In genomic region chr21:41169701-41170100, GRCh38 we compare ENCODE assay signal across 12 cellular contexts. TPM values are rescaled to one million over a fixed set of nuclear protein-coding genes. Genes with fewer than 3 reads are reported as not detected.
DNase-seq lines count a peak whose midpoint lies in the region; ATAC-seq and TF ChIP-seq lines count a peak whose summit lies in the region.
"Had no signal": no experiment of that assay in that cellular context is flagged by ENCODE, and none has a peak within 500 bp of the region (broad histone marks: within the 10 kb centered on the region; RNA-seq: fewer than 3 reads in every experiment).

No MANE protein-coding gene starts in this region.

- H3K36me3 Mint-ChIP-seq in CD8-positive, alpha-beta T cell: no peaks in the 10 kb centered on the region

- H3K14ac ChIP-seq in trophoblast cell (ENCODE audit: low read length): no peak overlapping the region

- intact Hi-C loops in CD8-positive, alpha-beta T cell (cut with DNase I, micrococcal nuclease): no loop called here

- H2AK5ac ChIP-seq in trophoblast cell (ENCODE audit: low read length): no peak overlapping the region

- H3K4me1 ChIP-seq in CD8-positive, alpha-beta T cell (ENCODE audit: insufficient read depth, low read length): no peaks in the 10 kb centered on the region
- H3K4me1 ChIP-seq in trophoblast cell (ENCODE audit: control insufficient read depth in 1 of 2, insufficient read depth in 2 of 2, low read length in 2 of 2): peaks cover 4% of the 10 kb centered on the region in 2 experiments

- H3K4me1 Mint-ChIP-seq in CD8-positive, alpha-beta T cell (ENCODE audit: low read depth): peaks cover 8% of the 10 kb centered on the region

- H3K36me3 ChIP-seq in CD8-positive, alpha-beta T cell (ENCODE audit: insufficient read depth, low read length): no peaks in the 10 kb centered on the region
- no peaks in the 10 kb centered on the region for H3K36me3 ChIP-seq in trophoblast cell (ENCODE audit: control insufficient read depth in 1 of 2, insufficient read depth in 2 of 2, low read length in 2 of 2)
- H3K36me3 ChIP-seq: neutrophil had no signal

- H4K12ac ChIP-seq in trophoblast cell (ENCODE audit: low read depth, low read length): no peak overlapping the region

- H3K27ac ChIP-seq in CD8-positive, alpha-beta T cell (ENCODE audit: low read depth, low read length): no peak overlapping the region
- no peak overlapping the region for H3K27ac ChIP-seq in trophoblast cell (ENCODE audit: low read depth, low read length)
- H3K27ac ChIP-seq: C4-2B, neutrophil had no signal

- no peak overlapping the region for H3K4ac ChIP-seq in trophoblast cell (ENCODE audit: low read depth, low read length)

- H3K27ac Mint-ChIP-seq in CD8-positive, alpha-beta T cell: no peak overlapping the region

- H3K79me2 ChIP-seq in trophoblast cell (ENCODE audit: control insufficient read depth, insufficient read depth, low read length, poor library complexity): peaks cover 6% of the 10 kb centered on the region

- no peak overlapping the region for H3K9ac ChIP-seq in trophoblast cell (ENCODE audit: low read length)

- peak overlapping the region; percentile 24 for H3K23ac ChIP-seq in trophoblast cell (ENCODE audit: low read length)

- H3K9me3 Mint-ChIP-seq in CD8-positive, alpha-beta T cell: no peaks in the 10 kb centered on the region

- H3K9me3 ChIP-seq in CD8-positive, alpha-beta T cell (ENCODE audit: low read length): no peaks in the 10 kb centered on the region
- no peaks in the 10 kb centered on the region for H3K9me3 ChIP-seq in trophoblast cell (ENCODE audit: insufficient read depth, low read depth, low read length)
- H3K9me3 ChIP-seq: neutrophil had no signal

- no peak overlapping the region for H4K8ac ChIP-seq in trophoblast cell (ENCODE audit: low read depth, low read length)

- ATAC-seq in CD8-positive, alpha-beta T cell: no peak
- ATAC-seq in HG02763 (IDR thresholded peaks at IDR 0.05; ENCODE audit: unreplicated experiment): no peak
- no peak for ATAC-seq in GM21360 (IDR thresholded peaks at IDR 0.05; ENCODE audit: unreplicated experiment)
- ATAC-seq in GM18520 (IDR thresholded peaks at IDR 0.05; ENCODE audit: unreplicated experiment): no peak

- no peak overlapping the region for H3K18ac ChIP-seq in trophoblast cell (ENCODE audit: low read length)

- H3K4me2 ChIP-seq in trophoblast cell (ENCODE audit: low read length): no peak overlapping the region

- H3K79me1 ChIP-seq in trophoblast cell (ENCODE audit: low read length): no peaks in the 10 kb centered on the region

- H2BK120ac ChIP-seq in trophoblast cell (ENCODE audit: insufficient read depth, low read length, poor library complexity): no peak overlapping the region

- CTCF ChIA-PET in CD8-positive, alpha-beta T cell (lab: Charles Lee): no interaction called here

- peak overlapping the region; percentile 50 for H3K4me3 Mint-ChIP-seq in CD8-positive, alpha-beta T cell

- H3K27me3 ChIP-seq in CD8-positive, alpha-beta T cell (ENCODE audit: insufficient read depth, low read length): no peaks in the 10 kb centered on the region
- peaks cover 21% of the 10 kb centered on the region for H3K27me3 ChIP-seq in trophoblast cell (ENCODE audit: insufficient read depth, low read length)

- POLR2A ChIA-PET in CD8-positive, alpha-beta T cell (lab: Charles Lee): no interaction called here

- H4K91ac ChIP-seq in trophoblast cell (ENCODE audit: low read depth, low read length): no peak overlapping the region

- H2BK5ac ChIP-seq in trophoblast cell (ENCODE audit: low read depth, low read length, poor library complexity): no peak overlapping the region

- no peak overlapping the region for H2AFZ ChIP-seq in trophoblast cell (ENCODE audit: insufficient read depth, low read length, poor library complexity)

- no peak overlapping the region for H3K4me3 ChIP-seq in CD8-positive, alpha-beta T cell (ENCODE audit: low read depth, low read length)
- peak overlapping the region; percentile 79 for H3K4me3 ChIP-seq in fibroblast of the aortic adventitia (ENCODE audit: low read depth, low read length)
- H3K4me3 ChIP-seq in trophoblast cell (ENCODE audit: low read depth, low read length): no peak overlapping the region
- H3K4me3 ChIP-seq: K562 had no signal

- H3K27me3 Mint-ChIP-seq in CD8-positive, alpha-beta T cell (ENCODE audit: low read depth): peaks cover 46% of the 10 kb centered on the region

- no peak for TF ChIP-seq CTCF in CD8-positive, alpha-beta T cell (IDR thresholded peaks at IDR 0.05)
- no peak for TF ChIP-seq CTCF in fibroblast of the aortic adventitia (IDR thresholded peaks at IDR 0.05; ENCODE audit: insufficient read depth, low read length)

- no peak overlapping the region for H2BK12ac ChIP-seq in trophoblast cell (ENCODE audit: low read length)

- DNase-seq in CD8-positive, alpha-beta T cell: no peak
- DNase-seq in SW480 (ENCODE audit: low spot score): peak; percentile 54
- DNase-seq in fibroblast of the aortic adventitia (ENCODE audit: low read depth): peak; percentile 60
- no peak for DNase-seq in trophoblast cell
- DNase-seq in germinal center (ENCODE audit: low spot score): no peak
- DNase-seq: SIG-M5 had no signal

- no CpG with 5 or more reads among the region's 6 CpGs for WGBS in trophoblast cell (ENCODE audit: extremely low coverage, insufficient coverage, insufficient read length)

RNA-seq across cellular contexts. Expression of gene BACE2, which starts 1.7 kb away (rescaled TPM):
- 1 to 10 TPM in 1 of 2 experiments, under 1 TPM in 1; 0.75 to 1.1 TPM for total RNA-seq in CD8-positive, alpha-beta T cell
- 122 and 127 TPM in 2 replicates for total RNA-seq in fibroblast of the aortic adventitia (ENCODE audit: low replicate concordance)
- polyA plus RNA-seq in trophoblast cell (2013): 7.6 and 8.6 TPM in 2 replicates

Comparison
In these comparisons a context has a peak if more than half of its experiments do, and no peak if none do; other contexts are left out.
1. DNase-seq: peak in SW480 (single experiment) and fibroblast of the aortic adventitia (single experiment); none in CD8-positive, alpha-beta T cell (0 of 7), trophoblast cell (0 of 2) and germinal center (single experiment).
2. RNA of gene BACE2, which starts 1.7 kb away (total RNA-seq): 122 to 127 TPM in fibroblast of the aortic adventitia; 0.75 to 1.1 TPM in CD8-positive, alpha-beta T cell; every median in the first group is over 10 times any median in the second.